In the genomic region with DNA sequence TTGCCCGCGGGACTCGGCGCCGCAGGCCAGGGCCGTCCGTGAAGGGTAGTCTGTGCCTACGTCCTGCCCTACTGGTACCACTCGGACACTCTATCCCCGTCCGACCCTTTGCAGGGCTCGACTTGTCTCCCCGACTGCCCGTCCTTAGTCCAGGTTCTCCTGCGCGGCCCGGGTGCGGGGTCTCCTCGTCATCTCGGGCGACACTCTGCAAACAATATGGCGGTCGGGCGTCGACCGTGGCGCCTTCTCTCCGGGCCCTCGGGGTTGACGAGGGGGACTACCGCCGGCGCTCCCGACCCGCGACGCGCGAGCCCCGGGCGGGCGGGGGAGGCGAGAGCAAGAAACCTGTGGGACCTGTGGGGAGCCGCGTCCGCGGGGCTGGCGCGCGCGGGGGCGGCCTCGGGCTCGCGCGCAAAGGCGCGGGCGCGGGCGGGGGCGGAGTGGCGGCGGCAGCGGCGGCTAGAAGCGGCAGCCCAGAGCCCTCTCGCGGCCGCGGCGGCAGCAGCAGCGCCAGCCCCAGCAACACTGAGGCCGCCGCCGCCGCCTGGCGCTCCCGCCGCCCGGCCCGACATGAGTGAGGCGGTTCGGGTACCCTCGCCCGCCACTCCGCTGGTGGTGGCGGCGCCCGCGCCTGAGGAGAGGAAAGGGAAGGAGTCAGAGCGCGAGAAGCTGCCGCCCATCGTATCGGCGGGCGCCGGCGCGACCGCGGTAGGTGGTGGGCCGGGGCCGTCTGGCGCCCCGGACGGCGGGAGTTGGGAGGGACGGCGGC, we compare ENCODE assay signal across 7 cellular contexts. TPM values are rescaled to one million over a fixed set of nuclear protein-coding genes. Genes with fewer than 3 reads are reported as not detected.
DNase-seq lines count a peak whose midpoint lies in the region; TF ChIP-seq lines count a peak whose summit lies in the region.

A gene with protein sequence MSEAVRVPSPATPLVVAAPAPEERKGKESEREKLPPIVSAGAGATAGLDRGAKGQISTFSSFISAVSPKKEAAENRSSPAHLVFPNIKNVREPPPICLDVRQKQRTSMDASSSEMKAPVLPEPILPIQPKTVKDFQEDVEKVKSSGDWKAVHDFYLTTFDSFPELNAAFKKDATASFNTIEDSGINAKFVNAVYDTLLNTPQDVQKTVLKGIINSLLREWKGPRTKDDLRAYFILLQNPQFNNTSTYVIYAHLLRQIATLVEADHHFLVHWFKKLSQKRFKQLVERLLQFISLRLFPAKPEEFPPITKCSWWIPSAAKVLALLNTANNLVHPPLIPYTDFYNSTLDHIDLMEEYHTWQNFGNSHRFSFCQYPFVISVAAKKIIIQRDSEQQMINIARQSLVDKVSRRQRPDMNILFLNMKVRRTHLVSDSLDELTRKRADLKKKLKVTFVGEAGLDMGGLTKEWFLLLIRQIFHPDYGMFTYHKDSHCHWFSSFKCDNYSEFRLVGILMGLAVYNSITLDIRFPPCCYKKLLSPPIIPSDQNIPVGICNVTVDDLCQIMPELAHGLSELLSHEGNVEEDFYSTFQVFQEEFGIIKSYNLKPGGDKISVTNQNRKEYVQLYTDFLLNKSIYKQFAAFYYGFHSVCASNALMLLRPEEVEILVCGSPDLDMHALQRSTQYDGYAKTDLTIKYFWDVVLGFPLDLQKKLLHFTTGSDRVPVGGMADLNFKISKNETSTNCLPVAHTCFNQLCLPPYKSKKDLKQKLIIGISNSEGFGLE (plus strand): TSS at position 476 of the 769 bp plus-strand sequence. CDS start 95 bp downstream, at position 571.

- TF ChIP-seq CTCF in GM12874 (IDR thresholded peaks at IDR 0.05; ENCODE audit: insufficient read depth, low read depth, low read length) = peak; percentile 33
- peak; percentile 28 for TF ChIP-seq CTCF in astrocyte of the spinal cord (IDR thresholded peaks at IDR 0.05; ENCODE audit: low read depth, low read length)

- DNase-seq in HCEC 1CT = peak; percentile 87
- DNase-seq in MG63 = peak; percentile 82
- DNase-seq in T1000 (lab: John Stamatoyannopoulos, UW) = peak; percentile 81
- peak; percentile 74 for DNase-seq in astrocyte of the spinal cord (ENCODE audit: low read depth, low spot score)
- DNase-seq in skeletal muscle cell (ENCODE audit: low read depth) = no peak

- peak within 1 kb of the TSS; percentile 61 for H3K4me3 ChIP-seq in MG63
- peak within 1 kb of the TSS; percentile 85 for H3K4me3 ChIP-seq in astrocyte of the spinal cord (ENCODE audit: low read depth, low read length)
- H3K4me3 ChIP-seq in iPS-11a (ENCODE audit: low read depth, low read length) = peak within 1 kb of the TSS; percentile 97
- peak within 1 kb of the TSS; percentile 80 for H3K4me3 ChIP-seq in skeletal muscle cell (ENCODE audit: low read depth, low read length)

- in situ Hi-C loops in astrocyte of the spinal cord (cut with HindIII; ENCODE audit: low sequenced_read_pairs) = no loop called here

- H3K9me3 ChIP-seq in MG63 = no peaks in the 10 kb centered on the region

- no peaks in the 10 kb centered on the region for H3K36me3 ChIP-seq in MG63

- no peaks in the 10 kb centered on the region for H3K27me3 ChIP-seq in MG63

RNA-seq across cellular contexts. Expression of the gene that starts here (rescaled TPM):
- 2.5 and 8.4 TPM in 2 replicates for total RNA-seq in MG63 (2014; rRNA removed; shearing (Covaris generic); ENCODE audit: low replicate concordance)
